Comparison of ENCODE assay signal across 8 cellular contexts in genomic region chr17:57009737-57010445, GRCh38. TPM values are rescaled to one million over a fixed set of nuclear protein-coding genes. Genes with fewer than 3 reads are reported as not detected.
DNase-seq lines count a peak whose midpoint lies in the region; ATAC-seq and TF ChIP-seq lines count a peak whose summit lies in the region.

No MANE protein-coding gene starts in this region.

- H3K4me1 ChIP-seq in testis, result no peaks in the 10 kb centered on the region

- TF ChIP-seq CTCF in neural cell (IDR thresholded peaks at IDR 0.05; ENCODE audit: poor library complexity, severe bottlenecking) (peak; percentile 63), testis (IDR thresholded peaks at IDR 0.05) (peak; percentile 12 to 56 (median 55))

- no peak for TF ChIP-seq EP300 in neural cell (conservative IDR thresholded peaks at IDR 0.05; ENCODE audit: poor library complexity, severe bottlenecking)

- intact Hi-C loops in testis (cut with DNase I; ENCODE audit: low total_unique reads), result no loop called here

- H3K79me2 ChIP-seq in neural cell (replicated peaks; ENCODE audit: insufficient read depth, low read length), result no peaks in the 10 kb centered on the region

- H3K9me3 ChIP-seq in neural cell (ENCODE audit: low read length) (no peaks in the 10 kb centered on the region), testis (no peaks in the 10 kb centered on the region)

- H3K27me3 ChIP-seq in neural cell (ENCODE audit: insufficient read depth, low read depth, low read length), result no peaks in the 10 kb centered on the region
- H3K27me3 ChIP-seq in testis, result no peaks in the 10 kb centered on the region

- H3K9ac ChIP-seq in neural cell (ENCODE audit: low read length), result no peak overlapping the region

- H3K27ac ChIP-seq in neural cell (ENCODE audit: low read length) (no peak overlapping the region), testis (no peak overlapping the region)

- H3K9me2 ChIP-seq in neural cell (ENCODE audit: insufficient read depth, low read length), result no peaks in the 10 kb centered on the region

- H3K4me2 ChIP-seq in neural cell (ENCODE audit: low read length), result no peak overlapping the region

- peak; percentile 57 for DNase-seq in A172 (ENCODE audit: low spot score)
- peak; percentile 23 for DNase-seq in HS-27A (ENCODE audit: low read depth)
- peak; percentile 31 for DNase-seq in NOMO-1 treated with dmso at 0.1 percent for 144 hours (lab: John Stamatoyannopoulos, UW; ENCODE audit: unreplicated experiment)
- peak; percentile 66 for DNase-seq in activated CD8-positive, alpha-beta memory T cell treated with anti-CD3 and anti-CD28 coated beads, Interleukin-2, amount 50 U/mL, for 48 hours
- peak; percentile 29 for DNase-seq in fibroblast of gingiva (ENCODE audit: low read depth)
- DNase-seq in testis, result peak; percentile 53

- WGBS in testis, 2 donors, result 36 to 37% methylated on average over 7 of the region's 7 CpGs

- H3K36me3 ChIP-seq in neural cell (ENCODE audit: insufficient read depth, low read length), result no peaks in the 10 kb centered on the region
- no peaks in the 10 kb centered on the region for H3K36me3 ChIP-seq in testis (ENCODE audit: low read depth, missing control alignments)

- no peaks in the 10 kb centered on the region for H3F3A ChIP-seq in neural cell (ENCODE audit: insufficient read depth, low read length, poor library complexity, severe bottlenecking)

- H4K20me1 ChIP-seq in neural cell (ENCODE audit: insufficient read depth), result no peaks in the 10 kb centered on the region

- no peak for TF ChIP-seq POLR2A in testis (IDR thresholded peaks at IDR 0.05)

- H2AFZ ChIP-seq in neural cell (ENCODE audit: low read depth, low read length), result no peak overlapping the region

- peak; percentile 45 for TF ChIP-seq RAD21 in neural cell (conservative IDR thresholded peaks at IDR 0.05)

- no peak overlapping the region for H3K4me3 ChIP-seq in neural cell (ENCODE audit: low read length)
- H3K4me3 ChIP-seq in testis, result no peak overlapping the region

- ATAC-seq in GM18498 (IDR thresholded peaks at IDR 0.05; ENCODE audit: unreplicated experiment), result peak; percentile 56

TF ChIP-seq in neural cell, 6 proteins besides CTCF, POLR2A, EP300 and RAD21:
- TF ChIP-seq POLR2AphosphoS5 (IDR thresholded peaks at IDR 0.05) (no peak), MXI1 (conservative IDR thresholded peaks at IDR 0.05; ENCODE audit: poor library complexity, severe bottlenecking) (no peak), EZH2 (IDR thresholded peaks at IDR 0.05; ENCODE audit: borderline replicate concordance, insufficient read depth, low read length, poor library complexity, severe bottlenecking) (no peak), TAF1 (IDR thresholded peaks at IDR 0.05; ENCODE audit: low read depth) (no peak), SMC3 (conservative IDR thresholded peaks at IDR 0.05; ENCODE audit: poor library complexity) (peak; percentile 34), REST (IDR thresholded peaks at IDR 0.05; ENCODE audit: borderline replicate concordance) (no peak)
TF ChIP-seq in neural cell: peak in this region for 1.

RNA-seq across cellular contexts. Expression of gene SCPEP1, which starts 32.0 kb away (rescaled TPM):
- 100 and 126 TPM in 2 replicates for total RNA-seq in A172 (2014; rRNA removed; shearing (Covaris generic))
- 1.1 and 2.6 TPM in 2 replicates for polyA plus RNA-seq in neural cell
- 0.73 TPM in 1 of 2 replicates, not detected in the other for polyA minus RNA-seq in neural cell
- 10 to 100 TPM; 30.7 to 35.2 TPM for total RNA-seq in testis
- polyA plus RNA-seq in testis (ENCODE audit: insufficient read depth, low read depth, low replicate concordance), result 55.7 TPM

RNA-seq across cellular contexts. Expression of gene COIL, which starts 49.0 kb away (rescaled TPM):
- 28.0 and 28.8 TPM in 2 replicates for total RNA-seq in A172 (2014; rRNA removed; shearing (Covaris generic))
- polyA plus RNA-seq in neural cell, result 39.1 and 41.1 TPM in 2 replicates
- 39.9 and 43.1 TPM in 2 replicates for polyA minus RNA-seq in neural cell
- total RNA-seq in testis, result 10 to 100 TPM; 48.4 to 87.6 TPM
- 214 TPM for polyA plus RNA-seq in testis (ENCODE audit: insufficient read depth, low read depth, low replicate concordance)
